14 cellular contexts compared by ENCODE assay signal in genomic region chr3:170111147-170111771, GRCh38.
"Had no signal": no experiment of that assay in that cellular context is flagged by ENCODE, and none has a peak within 500 bp of the region (broad histone marks: within the 10 kb centered on the region; RNA-seq: fewer than 3 reads in every experiment).

No MANE protein-coding gene starts in this region.

- H3K27me3 ChIP-seq: esophagus muscularis mucosa, ovary, thyroid gland had no signal

- DNase-seq: activated CD4-positive, alpha-beta T cell treated with anti-CD3 and anti-CD28 coated beads, Interleukin-2, amount 50 U/mL, for 4 hours; activated naive CD4-positive, alpha-beta T cell treated with Interleukin-2 at 50 U/mL for 16 hours; cerebellar nuclear complex; dermis blood vessel endothelial cell; glutamatergic neuron; immature natural killer cell; left cardiac atrium; mucosa of descending colon; ovary; stimulated activated CD4-positive, alpha-beta T cell treated with anti-CD3 and anti-CD28 coated beads, Interleukin-4, amount 100 ng/mL, for 1 hour; stimulated activated CD8-positive, alpha-beta memory T cell treated with anti-CD3 and anti-CD28 coated beads, Interleukin-4, amount 100 ng/mL, for 48 hours; thyroid gland had no signal

- H3K36me3 ChIP-seq: ovary had no signal

- H3K4me1 ChIP-seq: thyroid gland had no signal

- H3K4me3 Mint-ChIP-seq: immature natural killer cell; T-helper 1 cell treated with Interleukin-12 subunit alpha and Interleukin-12 subunit beta and Interleukin-4 antibody, amounts not matched to agents 30 μg/mL and 1 μg/mL, for 36 hours had no signal

- H3K4me3 ChIP-seq: esophagus muscularis mucosa, mucosa of descending colon, ovary, thyroid gland had no signal

- H3K27ac ChIP-seq: esophagus muscularis mucosa, ovary, thyroid gland had no signal

- ATAC-seq: left cardiac atrium, mucosa of descending colon had no signal

- H3K9me3 Mint-ChIP-seq: T-helper 1 cell treated with Interleukin-12 subunit alpha and Interleukin-12 subunit beta and Interleukin-4 antibody, amounts not matched to agents 30 μg/mL and 1 μg/mL, for 36 hours had no signal

- H3K9me3 ChIP-seq: esophagus muscularis mucosa, mucosa of descending colon, ovary, thyroid gland had no signal

- H3K27ac Mint-ChIP-seq: T-helper 1 cell treated with Interleukin-12 subunit alpha and Interleukin-12 subunit beta and Interleukin-4 antibody, amounts not matched to agents 30 μg/mL and 1 μg/mL, for 36 hours had no signal
